ENCODE assay signal across 10 cellular contexts in genomic region chr3:56725175-56725574, GRCh38. TPM values are rescaled to one million over a fixed set of nuclear protein-coding genes. Genes with fewer than 3 reads are reported as not detected.
DNase-seq lines count a peak whose midpoint lies in the region; ATAC-seq and TF ChIP-seq lines count a peak whose summit lies in the region.
"Had no signal": no experiment of that assay in that cellular context is flagged by ENCODE, and none has a peak within 500 bp of the region (broad histone marks: within the 10 kb centered on the region; RNA-seq: fewer than 3 reads in every experiment).

No MANE protein-coding gene starts in this region.

- H2BK15ac ChIP-seq in H9 (ENCODE audit: low read depth, low read length) = no peak overlapping the region

- no peak overlapping the region for H4K5ac ChIP-seq in H9 (ENCODE audit: insufficient read length, low read depth, low read length)

- H3K27ac ChIP-seq in OCI-LY3 (ENCODE audit: low read length) = peak overlapping the region; percentile 39
- H3K27ac ChIP-seq in transverse colon = peak overlapping the region in 1 of 4 donors; percentile 48
- no peak overlapping the region for H3K27ac ChIP-seq in upper lobe of left lung
- H3K27ac ChIP-seq in H9 (ENCODE audit: insufficient read length, low read depth, low read length) = no peak overlapping the region
- H3K27ac ChIP-seq: right lobe of liver had no signal

- DNase-seq in Daoy (ENCODE audit: low read depth) (peak; percentile 5), astrocyte of the spinal cord (ENCODE audit: low read depth, low spot score) (peak; percentile 5), transverse colon (peak; percentile 43), upper lobe of left lung (no peak), H9 (no peak), NCI-H510A (lab: John Stamatoyannopoulos, UW) (no peak)
- DNase-seq: right lobe of liver had no signal

- 0 out of 2 replicates have a peak overlapping the region, but pooled peaks have one; percentile 11 for H3K9ac ChIP-seq in OCI-LY3 (ENCODE audit: low read length)
- no peak overlapping the region for H3K9ac ChIP-seq in H9 (ENCODE audit: extremely low read depth, insufficient read length, low read length)

- H3K4me1 ChIP-seq in OCI-LY3 (ENCODE audit: low read length) (peaks cover 28% of the 10 kb centered on the region), transverse colon (no peaks in the 10 kb centered on the region), upper lobe of left lung (no peaks in the 10 kb centered on the region), H9 (ENCODE audit: insufficient read depth, low read length) (no peaks in the 10 kb centered on the region)
- H3K4me1 ChIP-seq: right lobe of liver had no signal

- no peaks in the 10 kb centered on the region for H3K23me2 ChIP-seq in H9 (ENCODE audit: insufficient read length, low read depth, low read length, poor library complexity, severe bottlenecking)

- H3K79me1 ChIP-seq in H9 (ENCODE audit: insufficient read depth, low read depth, low read length, poor library complexity, severe bottlenecking) = no peaks in the 10 kb centered on the region

- peak; percentile 98 for ATAC-seq in GM21723 (IDR thresholded peaks at IDR 0.05; ENCODE audit: unreplicated experiment)
- no peak for ATAC-seq in upper lobe of left lung (ENCODE audit: low FRiP score in 2 of 2)

- no peaks in the 10 kb centered on the region for H3K4me1 Mint-ChIP-seq in H9
- H3K4me1 Mint-ChIP-seq: brain had no signal

- no peak overlapping the region for H2AK5ac ChIP-seq in H9 (ENCODE audit: insufficient read length, low read length)

- H3T11ph ChIP-seq in H9 (ENCODE audit: low read length) = no peak overlapping the region

- H2BK120ac ChIP-seq in H9 (ENCODE audit: low read depth, low read length, poor library complexity, severe bottlenecking) = no peak overlapping the region

- TF ChIP-seq EP300 in transverse colon (IDR thresholded peaks at IDR 0.05; ENCODE audit: low read depth) = no peak
- TF ChIP-seq EP300 in upper lobe of left lung (IDR thresholded peaks at IDR 0.05) = no peak

- H3K27me3 ChIP-seq in OCI-LY3 (ENCODE audit: low read depth, low read length) (no peaks in the 10 kb centered on the region), transverse colon (no peaks in the 10 kb centered on the region), upper lobe of left lung (no peaks in the 10 kb centered on the region), H9 (ENCODE audit: insufficient read depth, low read length) (no peaks in the 10 kb centered on the region)
- H3K27me3 ChIP-seq: right lobe of liver had no signal

- in situ Hi-C loops in astrocyte of the spinal cord (cut with HindIII; ENCODE audit: low sequenced_read_pairs) (no loop called here), transverse colon (cut with MboI; ENCODE audit: low pct_ligation_motif_present in 1 of 4, low pct_unique_long_range_greater_than_20kb in 1 of 4, low sequenced_read_pairs in 3 of 4) (no loop called here)

- H3K4me3 Mint-ChIP-seq in H9 = no peak overlapping the region
- H3K4me3 Mint-ChIP-seq: brain had no signal

- H3K4me3 ChIP-seq in OCI-LY3 (ENCODE audit: low read length) (0 out of 2 replicates have a peak overlapping the region, but pooled peaks have one; percentile 10), astrocyte of the spinal cord (ENCODE audit: low read depth, low read length) (no peak overlapping the region), transverse colon (no peak overlapping the region), upper lobe of left lung (no peak overlapping the region)
- H3K4me3 ChIP-seq: right lobe of liver had no signal

- no peak overlapping the region for H2BK5ac ChIP-seq in H9 (ENCODE audit: insufficient read length, low read length)

- no peak overlapping the region for H2BK12ac ChIP-seq in H9 (ENCODE audit: insufficient read length, low read depth, low read length)

- no peaks in the 10 kb centered on the region for H3K36me3 Mint-ChIP-seq in H9 (ENCODE audit: insufficient read depth in 1 of 3, low read depth in 3 of 3)

- no peak overlapping the region for H3K14ac ChIP-seq in H9 (ENCODE audit: insufficient read depth, low read length)

- intact Hi-C loops in transverse colon (cut with DNase I; ENCODE audit: low total_unique reads) = no loop called here

- TF ChIP-seq CTCF in OCI-LY3 (IDR thresholded peaks at IDR 0.05; ENCODE audit: low read depth, low read length) (no peak), astrocyte of the spinal cord (IDR thresholded peaks at IDR 0.05; ENCODE audit: low read depth, low read length) (no peak), transverse colon (IDR thresholded peaks at IDR 0.05) (no peak), upper lobe of left lung (IDR thresholded peaks at IDR 0.05) (no peak), H9 (conservative IDR thresholded peaks at IDR 0.05) (no peak)

- no peak overlapping the region for H2BK20ac ChIP-seq in H9 (ENCODE audit: low read depth, low read length, poor library complexity, severe bottlenecking)

- H4K91ac ChIP-seq in H9 (ENCODE audit: insufficient read length, low read depth, low read length) = no peak overlapping the region

- H3K4me2 ChIP-seq in OCI-LY3 (ENCODE audit: low read length) (peak overlapping the region; percentile 41), H9 (ENCODE audit: insufficient read depth, insufficient read length, low read length) (no peak overlapping the region)

- H3K27me3 Mint-ChIP-seq in H9 (ENCODE audit: low read depth) = no peaks in the 10 kb centered on the region
- H3K27me3 Mint-ChIP-seq: brain had no signal

- no peak overlapping the region for H3K27ac Mint-ChIP-seq in H9

- TF ChIP-seq POLR2A in transverse colon (IDR thresholded peaks at IDR 0.05) (no peak), upper lobe of left lung (IDR thresholded peaks at IDR 0.05) (no peak)

- H3K18ac ChIP-seq in H9 (ENCODE audit: insufficient read length, low read depth, low read length) = no peak overlapping the region

- no peak overlapping the region for H3K23ac ChIP-seq in H9 (ENCODE audit: insufficient read length, low read depth, low read length)

- no peak overlapping the region for H3K56ac ChIP-seq in H9 (ENCODE audit: insufficient read length, low read depth, low read length)

- H3K9me3 ChIP-seq in OCI-LY3 (ENCODE audit: insufficient read depth, low read length) = no peaks in the 10 kb centered on the region
- H3K9me3 ChIP-seq in transverse colon = no peaks in the 10 kb centered on the region
- H3K9me3 ChIP-seq in upper lobe of left lung = no peaks in the 10 kb centered on the region
- no peaks in the 10 kb centered on the region for H3K9me3 ChIP-seq in H9 (ENCODE audit: control insufficient read depth, low read depth, low read length)
- H3K9me3 ChIP-seq: right lobe of liver had no signal

- H4K20me1 ChIP-seq in OCI-LY3 (ENCODE audit: insufficient read depth, low read length) (no peaks in the 10 kb centered on the region), H9 (ENCODE audit: control insufficient read depth, insufficient read depth, insufficient read length) (no peaks in the 10 kb centered on the region)

- no peak overlapping the region for H3K4ac ChIP-seq in H9 (ENCODE audit: low read depth, low read length)

- H4K8ac ChIP-seq in H9 (replicated peaks; ENCODE audit: insufficient read length, low read depth, low read length) = no peak overlapping the region

- no peaks in the 10 kb centered on the region for H3K9me3 Mint-ChIP-seq in H9

- H2AFZ ChIP-seq in OCI-LY3 (ENCODE audit: low read depth, low read length) (no peak overlapping the region), H9 (ENCODE audit: low read length) (no peak overlapping the region)

- H3K79me2 ChIP-seq in OCI-LY3 (ENCODE audit: low read length) = no peaks in the 10 kb centered on the region
- no peaks in the 10 kb centered on the region for H3K79me2 ChIP-seq in H9 (ENCODE audit: insufficient read depth, low read length)

- peaks cover 15% of the 10 kb centered on the region for H3K36me3 ChIP-seq in OCI-LY3 (replicated peaks; ENCODE audit: low read depth, low read length)
- peaks cover 0 to 21% (median 9%) of the 10 kb centered on the region in 4 donors for H3K36me3 ChIP-seq in transverse colon
- H3K36me3 ChIP-seq in upper lobe of left lung = peaks cover 16 to 60% (median 34%) of the 10 kb centered on the region in 4 donors

- 50 to 100% methylated on average over 3 of the region's 3 CpGs for WGBS in transverse colon (ENCODE audit: low coverage in 1 of 2), 2 donors
- WGBS in upper lobe of left lung, 2 donors = 77 to 80% methylated on average over 3 of the region's 3 CpGs
- WGBS in H9 (ENCODE audit: extremely low coverage, insufficient read length, low lambda C conversion rate) = no CpG with 5 or more reads among the region's 3 CpGs

RNA-seq across cellular contexts. Expression of gene TASOR, which starts 42.1 kb away (rescaled TPM):
- total RNA-seq in Daoy (2014; rRNA removed; shearing (Covaris generic)) = 43.5 and 47.9 TPM in 2 replicates
- total RNA-seq in transverse colon (10 to 100 TPM; 25.9 to 69.1 (median 57.1) TPM), upper lobe of left lung (100 to 1,000 TPM in 1 of 6 donors, 10 to 100 TPM in 5; 29.4 to 113 (median 54.9) TPM), H9 (2021) (37.2 and 37.6 TPM in 2 replicates)

Comparison
In these comparisons a context has a peak if more than half of its experiments do, and no peak if none do; other contexts are left out.
1. DNase-seq: peak in Daoy (single experiment), astrocyte of the spinal cord (single experiment) and transverse colon (single experiment); none in upper lobe of left lung (0 of 2), H9 (single experiment) and NCI-H510A (single experiment).